ENCODE assay signal across 10 cellular contexts in the genomic region with DNA sequence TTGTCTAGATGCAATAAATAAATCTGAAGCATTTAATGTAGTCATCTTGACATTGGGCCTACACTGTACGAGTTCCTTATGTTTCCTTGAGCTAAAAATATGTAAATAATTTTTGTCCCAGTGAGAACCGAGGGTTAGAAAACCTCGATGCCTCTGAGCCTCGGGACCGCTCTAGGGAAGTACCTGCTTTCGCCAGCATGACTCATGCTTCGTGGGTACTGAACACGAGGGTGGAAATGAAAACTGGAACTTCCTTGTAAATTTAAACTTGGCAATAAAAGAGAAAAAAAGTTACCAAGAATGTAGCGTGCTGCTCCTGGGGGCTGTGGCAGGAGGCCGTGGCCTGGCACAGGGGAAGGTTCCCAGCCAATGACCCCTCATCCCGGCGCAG.
DNase-seq lines count a peak whose midpoint lies in the region; ATAC-seq, FAIRE-seq and TF ChIP-seq lines count a peak whose summit lies in the region.
"Had no signal": no experiment of that assay in that cellular context is flagged by ENCODE, and none has a peak within 500 bp of the region (broad histone marks: within the 10 kb centered on the region; RNA-seq: fewer than 3 reads in every experiment).

No MANE protein-coding gene starts in this region.

- H3K4me1 ChIP-seq in breast epithelium (peaks cover 0 to 6% of the 10 kb centered on the region in 2 donors), upper lobe of left lung (peaks cover 0 to 21% (median 12%) of the 10 kb centered on the region in 4 donors), small intestine (ENCODE audit: control insufficient read depth in 2 of 2, insufficient read depth in 1 of 2, low read depth in 1 of 2, low read length in 1 of 2) (no peaks in the 10 kb centered on the region)

- no peak for TF ChIP-seq CTCF in breast epithelium (IDR thresholded peaks at IDR 0.05)
- no peak for TF ChIP-seq CTCF in MCF 10A (IDR thresholded peaks at IDR 0.05; ENCODE audit: unreplicated experiment)
- TF ChIP-seq CTCF in upper lobe of left lung (IDR thresholded peaks at IDR 0.05): no peak

- H3K27ac ChIP-seq in breast epithelium: peak overlapping the region; percentile 35 to 63
- H3K27ac ChIP-seq in upper lobe of left lung: peak overlapping the region in 3 of 4 donors; percentile 24 to 75 (median 74)
- H3K27ac ChIP-seq in small intestine (ENCODE audit: low read depth in 1 of 2, low read length in 1 of 2): no peak overlapping the region
- H3K27ac ChIP-seq: C4-2B had no signal

- no peak overlapping the region for H3K27ac Mint-ChIP-seq in MCF 10A (ENCODE audit: low read depth, unreplicated experiment)
- H3K27ac Mint-ChIP-seq in activated CD4-positive, alpha-beta memory T cell treated with anti-CD3 and anti-CD28 coated beads, Interleukin-2, amount 10 ng/mL, durations not matched to agents 7 days and 5 days: peak overlapping the region; percentile 52

- intact Hi-C loops in breast epithelium (cut with DNase I; ENCODE audit: low total_unique reads): no loop called here
- intact Hi-C loops in MCF 10A (cut with micrococcal nuclease): no loop called here

- TF ChIP-seq POLR2A in breast epithelium (IDR thresholded peaks at IDR 0.05) (no peak), upper lobe of left lung (IDR thresholded peaks at IDR 0.05) (no peak)

- H3K36me3 Mint-ChIP-seq in MCF 10A (ENCODE audit: insufficient read depth, unreplicated experiment): peaks cover 12% of the 10 kb centered on the region
- peaks cover 27% of the 10 kb centered on the region for H3K36me3 Mint-ChIP-seq in activated CD4-positive, alpha-beta memory T cell treated with anti-CD3 and anti-CD28 coated beads, Interleukin-2, amount 10 ng/mL, durations not matched to agents 7 days and 5 days (ENCODE audit: low read depth)

- H3K27me3 ChIP-seq in breast epithelium (no peaks in the 10 kb centered on the region), upper lobe of left lung (no peaks in the 10 kb centered on the region), small intestine (ENCODE audit: control insufficient read depth in 2 of 2, insufficient read depth in 2 of 2, low read length in 2 of 2) (no peaks in the 10 kb centered on the region)

- DNase-seq in breast epithelium (ENCODE audit: low spot score in 2 of 2) (peak in 1 of 2 donors; percentile 56), MCF 10A (ENCODE audit: unreplicated experiment) (no peak), kidney tubule cell (ENCODE audit: low spot score) (peak; percentile 58), upper lobe of left lung (peak in 1 of 2 donors; percentile 68), small intestine (no peak)
- DNase-seq in activated CD4-positive, alpha-beta memory T cell treated with anti-CD3 and anti-CD28 coated beads, Interleukin-2, amount 10 ng/mL, durations not matched to agents 7 days and 5 days: no peak
- DNase-seq in NK-92 treated with Interleukin-12 subunit alpha and Interleukin-12 subunit beta, amount 100 ng/mL, for 24 hours (lab: John Stamatoyannopoulos, UW): no peak
- DNase-seq: NCI-H1105 treated with DMSO at 0.1 percent for 48 hours had no signal

- H3K36me3 ChIP-seq in breast epithelium: no peaks in the 10 kb centered on the region
- H3K36me3 ChIP-seq in upper lobe of left lung: peaks cover 4 to 25% (median 17%) of the 10 kb centered on the region in 4 donors
- peaks cover 3 to 6% of the 10 kb centered on the region in 2 donors for H3K36me3 ChIP-seq in small intestine (ENCODE audit: control insufficient read depth in 2 of 2, insufficient read depth in 2 of 2, low read length in 2 of 2)

- H3K27me3 Mint-ChIP-seq in MCF 10A (ENCODE audit: insufficient read depth, unreplicated experiment): no peaks in the 10 kb centered on the region
- no peaks in the 10 kb centered on the region for H3K27me3 Mint-ChIP-seq in activated CD4-positive, alpha-beta memory T cell treated with anti-CD3 and anti-CD28 coated beads, Interleukin-2, amount 10 ng/mL, durations not matched to agents 7 days and 5 days

- no peak for FAIRE-seq in small intestine (lab: Jason Lieb, UNC)

- H3K4me1 Mint-ChIP-seq in MCF 10A (ENCODE audit: insufficient read depth, unreplicated experiment): peaks cover 8% of the 10 kb centered on the region
- peaks cover 63% of the 10 kb centered on the region for H3K4me1 Mint-ChIP-seq in activated CD4-positive, alpha-beta memory T cell treated with anti-CD3 and anti-CD28 coated beads, Interleukin-2, amount 10 ng/mL, durations not matched to agents 7 days and 5 days

- H3K9me3 ChIP-seq in breast epithelium (no peaks in the 10 kb centered on the region), upper lobe of left lung (no peaks in the 10 kb centered on the region), small intestine (ENCODE audit: control insufficient read depth, low read depth) (no peaks in the 10 kb centered on the region)

- peak in 1 of 4 donors; percentile 65 for TF ChIP-seq EP300 in upper lobe of left lung (IDR thresholded peaks at IDR 0.05)

- POLR2A ChIA-PET in MCF 10A (lab: Yijun Ruan, JAX): no interaction called here
- POLR2A ChIA-PET in activated CD4-positive, alpha-beta memory T cell treated with anti-CD3 and anti-CD28 coated beads, Interleukin-2, amount 10 ng/mL, durations not matched to agents 7 days and 5 days (lab: Charles Lee): interaction anchor here (1.2 kb wide), 2 partner anchors 13 to 74 kb away, joined by 3 to 4 read pairs; a partner anchor contains a TSS

- H3K4me3 ChIP-seq in breast epithelium (peak overlapping the region in 1 of 3 donors; percentile 15), upper lobe of left lung (no peak overlapping the region), small intestine (ENCODE audit: low read depth in 1 of 2, low read length in 2 of 2) (no peak overlapping the region)

- WGBS in upper lobe of left lung, 2 donors: 52 to 59% methylated on average over 12 of the region's 12 CpGs
- 55 to 64% (median 63%) methylated on average over 12 of the region's 12 CpGs for WGBS in small intestine, 3 donors

- no peak overlapping the region for H3K4me3 Mint-ChIP-seq in MCF 10A (ENCODE audit: unreplicated experiment)
- H3K4me3 Mint-ChIP-seq in activated CD4-positive, alpha-beta memory T cell treated with anti-CD3 and anti-CD28 coated beads, Interleukin-2, amount 10 ng/mL, durations not matched to agents 7 days and 5 days: no peak overlapping the region

- ATAC-seq in upper lobe of left lung (ENCODE audit: low FRiP score in 2 of 2) (peak in 1 of 2 donors; percentile 60), HG02981 (IDR thresholded peaks at IDR 0.05; ENCODE audit: unreplicated experiment) (no peak)

- CTCF ChIA-PET in MCF 10A (lab: Yijun Ruan, JAX): no interaction called here
- CTCF ChIA-PET in activated CD4-positive, alpha-beta memory T cell treated with anti-CD3 and anti-CD28 coated beads, Interleukin-2, amount 10 ng/mL, durations not matched to agents 7 days and 5 days (lab: Charles Lee): no interaction called here

- H3K9me3 Mint-ChIP-seq in MCF 10A (ENCODE audit: unreplicated experiment): no peaks in the 10 kb centered on the region
- no peaks in the 10 kb centered on the region for H3K9me3 Mint-ChIP-seq in activated CD4-positive, alpha-beta memory T cell treated with anti-CD3 and anti-CD28 coated beads, Interleukin-2, amount 10 ng/mL, durations not matched to agents 7 days and 5 days

- BruUV-seq in MCF 10A (replicated peaks; lab: Mats Ljungman, UMichigan): no TSS peak

Comparison
In these comparisons a context has a peak if more than half of its experiments do, and no peak if none do; other contexts are left out.
1. H3K27ac ChIP-seq: peak in breast epithelium (2 of 2) and upper lobe of left lung (3 of 4); none in small intestine (0 of 2).